12 cellular contexts compared by ENCODE assay signal in genomic region chr2:31413876-31414550, GRCh38. TPM values are rescaled to one million over a fixed set of nuclear protein-coding genes. Genes with fewer than 3 reads are reported as not detected.
A peak's percentile ranks its signal among the peaks of the same experiment; 100 is the strongest.
DNase-seq lines count a peak whose midpoint lies in the region; ATAC-seq, FAIRE-seq and TF ChIP-seq lines count a peak whose summit lies in the region.
"Had no signal": no experiment of that assay in that cellular context is flagged by ENCODE, and none has a peak within 500 bp of the region (broad histone marks: within the 10 kb centered on the region; RNA-seq: fewer than 3 reads in every experiment).

No MANE protein-coding gene starts in this region.

- no peak for TF ChIP-seq RAD21 in GM12878 (IDR thresholded peaks at IDR 0.05; ENCODE audit: insufficient read depth, low read depth, low read length)

- CTCF ChIA-PET in GM12878 (lab: Yijun Ruan, JAX) = interaction anchor here (1.4 kb wide), 1 partner anchor 12 kb away, joined by 4 read pairs; no protein-coding TSS in a partner anchor

- TF ChIP-seq POLR2A in GM12878 (IDR thresholded peaks at IDR 0.05; ENCODE audit: low read depth, low read length) = no peak
- no peak for TF ChIP-seq POLR2A in right lobe of liver (IDR thresholded peaks at IDR 0.05)

- POLR2A ChIA-PET in GM12878 (lab: Charles Lee) = no interaction called here

- H3K4me1 ChIP-seq in Karpas-422 (ENCODE audit: low read length) (peaks cover 5% of the 10 kb centered on the region; the same call in 1 of the 2 replicates), GM12878 (ENCODE audit: control insufficient read depth, insufficient read depth, low read length) (no peaks in the 10 kb centered on the region), right lobe of liver (peaks cover 0 to 34% (median 5%) of the 10 kb centered on the region in 4 donors)

- H3K9me3 ChIP-seq in Karpas-422 (ENCODE audit: low read length) (peaks cover 7% of the 10 kb centered on the region), GM12878 (replicated peaks; ENCODE audit: control insufficient read depth, insufficient read depth, low read length) (no peaks in the 10 kb centered on the region), right lobe of liver (no peaks in the 10 kb centered on the region)

- 23% methylated on average over 5 of the region's 5 CpGs for WGBS in GM12878 (ENCODE audit: insufficient coverage, insufficient replicate concordance, low lambda C conversion rate, missing lambda C conversion rate)
- 27% methylated on average over 5 of the region's 5 CpGs for WGBS in right lobe of liver (ENCODE audit: insufficient coverage, low coverage, low lambda C conversion rate, missing lambda C conversion rate)

- ATAC-seq in GM12878 = peak; percentile 81
- ATAC-seq in right lobe of liver = peak; percentile 50 to 70 (median 62)
- ATAC-seq in HG02981 (IDR thresholded peaks at IDR 0.05; ENCODE audit: unreplicated experiment) = no peak
- no peak for ATAC-seq in GM19455 (IDR thresholded peaks at IDR 0.05; ENCODE audit: unreplicated experiment)
- ATAC-seq: T-cell had no signal

- H3K4me2 ChIP-seq in Karpas-422 (ENCODE audit: low read depth, low read length, poor library complexity, severe bottlenecking) (no peak overlapping the region), GM12878 (ENCODE audit: control insufficient read depth, insufficient read depth) (no peak overlapping the region)

- no peak for FAIRE-seq in GM12878 (lab: Jason Lieb, UNC)
- FAIRE-seq: endothelial cell of umbilical vein, GM12891 had no signal

- H3K79me2 ChIP-seq in Karpas-422 (ENCODE audit: low read length) (no peaks in the 10 kb centered on the region), GM12878 (ENCODE audit: control insufficient read depth, insufficient read depth, low read length) (no peaks in the 10 kb centered on the region)

- TF ChIP-seq CTCF in GM12878 (IDR thresholded peaks at IDR 0.05 in 2 of 3, conservative IDR thresholded peaks at IDR 0.05 in 1 of 3; ENCODE audit: control insufficient read depth in 2 of 3, extremely low read depth in 1 of 3, insufficient read depth in 1 of 3, low read depth in 3 of 3, low read length in 3 of 3) = peak in 1 of 3 experiments; percentile 35; a peak in 2 of 6 replicates
- peak in 3 of 4 donors; percentile 18 to 39 (median 37) for TF ChIP-seq CTCF in right lobe of liver (IDR thresholded peaks at IDR 0.05)

- H3K27me3 ChIP-seq in Karpas-422 (ENCODE audit: low read length) (no peaks in the 10 kb centered on the region), GM12878 (replicated peaks in 1 of 2; ENCODE audit: control insufficient read depth in 2 of 2, insufficient read depth in 2 of 2, low read length in 1 of 2) (no peaks in the 10 kb centered on the region), right lobe of liver (no peaks in the 10 kb centered on the region)

- no peak for TF ChIP-seq EP300 in GM12878 (IDR thresholded peaks at IDR 0.05; ENCODE audit: borderline replicate concordance in 1 of 2, control insufficient read depth in 1 of 2, low read depth in 2 of 2, low read length in 2 of 2)

- no peak overlapping the region for H3K9ac ChIP-seq in Karpas-422 (ENCODE audit: low read length)
- H3K9ac ChIP-seq in GM12878 (ENCODE audit: control insufficient read depth, insufficient read depth, low read length) = no peak overlapping the region

- in situ Hi-C loops in GM12878 (cut with MboI) = no loop called here

- H2AFZ ChIP-seq in Karpas-422 (ENCODE audit: low read length) (no peak overlapping the region), GM12878 (ENCODE audit: control insufficient read depth, low read depth, low read length) (no peak overlapping the region)

- DNase-seq in DMS153 (lab: John Stamatoyannopoulos, UW) (peak; percentile 26), DMS153 treated with DMSO at 0.1 percent for 48 hours (lab: John Stamatoyannopoulos, UW; ENCODE audit: unreplicated experiment) (no peak), Karpas-422 (peak; percentile 50), GM12878 (ENCODE audit: low read depth, low spot score) (no peak), right lobe of liver (no peak), epidermal melanocyte (ENCODE audit: insufficient read length, low spot score) (no peak)
- DNase-seq: T-cell had no signal

- no TSS peak for BruUV-seq in GM12878 (replicated peaks; lab: Mats Ljungman, UMichigan)

- RAD21 ChIA-PET in GM12878 (lab: Charles Lee; ENCODE audit: unreplicated experiment) = no interaction called here

- SMC1A ChIA-PET in GM12878 (lab: Charles Lee; ENCODE audit: uncharacterized antibody, unreplicated experiment) = interaction anchor here (1.3 kb wide), 1 partner anchor 109 kb away, joined by 5 read pairs; no protein-coding TSS in a partner anchor

- H3K9me2 ChIP-seq in Karpas-422 (replicated peaks; ENCODE audit: insufficient read depth, low read length) = no peaks in the 10 kb centered on the region

- H3K36me3 ChIP-seq in Karpas-422 (ENCODE audit: insufficient read depth, low read length) (no peaks in the 10 kb centered on the region), GM12878 (ENCODE audit: control insufficient read depth in 2 of 2, insufficient read depth in 2 of 2, low read length in 1 of 2) (no peaks in the 10 kb centered on the region), right lobe of liver (no peaks in the 10 kb centered on the region)

- H3K4me3 ChIP-seq in Karpas-422 (ENCODE audit: low read length) (no peak overlapping the region), GM12878 (no peak overlapping the region), right lobe of liver (peak overlapping the region; percentile 30 to 59 (median 47))

- intact Hi-C loops in GM12878 (cut with micrococcal nuclease; ENCODE audit: unreplicated experiment) (loop anchor here (5.0 kb wide), 1 partner anchor 108 kb away; no protein-coding TSS in a partner anchor), right lobe of liver (cut with DNase I) (no loop called here)

- H3K27ac ChIP-seq in Karpas-422 (ENCODE audit: low read length) (no peak overlapping the region), GM12878 (ENCODE audit: control insufficient read depth, insufficient read depth) (no peak overlapping the region), right lobe of liver (peak overlapping the region; percentile 31 to 78 (median 61))

- H4K20me1 ChIP-seq in Karpas-422 (ENCODE audit: insufficient read depth, low read depth, low read length) (no peaks in the 10 kb centered on the region), GM12878 (ENCODE audit: control insufficient read depth, insufficient read depth) (no peaks in the 10 kb centered on the region)

TF ChIP-seq in GM12878, 131 proteins besides CTCF, POLR2A, EP300 and RAD21:
- TF ChIP-seq RCOR1 (conservative IDR thresholded peaks at IDR 0.05; ENCODE audit: low read depth, low read length) = no peak
- TF ChIP-seq TAF1 (IDR thresholded peaks at IDR 0.05; ENCODE audit: borderline replicate concordance, low read depth, low read length) = no peak
- TF ChIP-seq SMC3 (IDR thresholded peaks at IDR 0.05; ENCODE audit: borderline replicate concordance, low read length) = 0 out of 2 replicates have a peak, but pooled peaks have one; percentile 6
- TF ChIP-seq IRF4 (IDR thresholded peaks at IDR 0.05; ENCODE audit: low read depth, low read length) = no peak
- no peak for TF ChIP-seq RBBP5 (conservative IDR thresholded peaks at IDR 0.05)
- TF ChIP-seq HDGF (IDR thresholded peaks at IDR 0.05) = no peak
- no peak for TF ChIP-seq CEBPB (IDR thresholded peaks at IDR 0.05; ENCODE audit: borderline replicate concordance in 1 of 2, low read depth in 2 of 2, low read length in 2 of 2)

RNA-seq across cellular contexts. Expression of gene XDH, which starts 0.5 kb away (rescaled TPM):
- not detected in 2 replicates for total RNA-seq in Karpas-422 (2014; rRNA removed; shearing (Covaris generic); ENCODE audit: low replicate concordance)
- total RNA-seq in GM12878 (2013; cell fraction: nucleolus; rRNA removed) = not detected in 2 replicates
- not detected in 2 replicates for total RNA-seq in GM12878 (2014; rRNA removed)
- not detected in 2 replicates for total RNA-seq in GM12878 (2014; rRNA removed; fragmentation: Illumina TruSeq; extraction: Trizol)
- total RNA-seq in GM12878 (2021) = 0.11 TPM in 1 of 2 replicates, not detected in the other
- polyA plus RNA-seq in GM12878 (2011; ENCODE audit: low read depth) = not detected
- 0.01 TPM in 1 of 2 replicates, not detected in the other for polyA plus RNA-seq in GM12878 (2011; rRNA removed)
- polyA plus RNA-seq in GM12878 (2011; cell fraction: cytosol; rRNA removed) = not detected in 2 replicates
- not detected in 2 replicates for polyA plus RNA-seq in GM12878 (2011; cell fraction: nucleus; rRNA removed)
- polyA plus RNA-seq in GM12878 (2012) = not detected in 2 replicates
- polyA plus RNA-seq in GM12878 (2014; fragmentation: Illumina TruSeq; extraction: Trizol) = not detected in 2 replicates
- polyA plus RNA-seq in GM12878 (2014; fragmentation: Nextera tagmentation; extraction: Ambion mirVana) = not detected
- polyA plus RNA-seq in GM12878 (2014; rRNA removed) = not detected in 2 replicates
- not detected for polyA plus RNA-seq in GM12878 (2016; fragmentation: Nextera tagmentation; extraction: Ambion mirVana)
- polyA minus RNA-seq in GM12878 (2011; rRNA and poly(A)+ RNA removed) = not detected in 2 replicates
- polyA minus RNA-seq in GM12878 (2011; cell fraction: cytosol; rRNA and poly(A)+ RNA removed) = not detected in 2 replicates
- not detected in 2 replicates for polyA minus RNA-seq in GM12878 (2011; cell fraction: nucleus; rRNA and poly(A)+ RNA removed)
- 10 to 100 TPM; 26.7 to 62.0 (median 37.8) TPM for total RNA-seq in right lobe of liver
- total RNA-seq: activated T-helper 1 cell treated with anti-CD3 and anti-CD28 coated beads, Interleukin-12 subunit alpha, Interleukin-12 subunit beta, Interleukin-2, Interleukin-4 antibody, amounts not matched to agents 30 ng/mL and 10 ng/mL and 1 ng/mL, durations not matched to agents 14 hours and 24 hours and 36 hours; endothelial cell of umbilical vein had no signal
- polyA plus RNA-seq: endothelial cell of umbilical vein had no signal

Comparison
In these comparisons a context has a peak if more than half of its experiments do, and no peak if none do; other contexts are left out.
1. DNase-seq: peak in DMS153 (single experiment) and Karpas-422 (single experiment); none in DMS153 treated with DMSO at 0.1 percent for 48 hours (single experiment), GM12878 (single experiment), right lobe of liver (0 of 3) and epidermal melanocyte (single experiment).
2. H3K27ac ChIP-seq: peak in right lobe of liver (3 of 3); none in Karpas-422 (single experiment) and GM12878 (single experiment).
3. H3K4me3 ChIP-seq: peak in right lobe of liver (3 of 3); none in Karpas-422 (single experiment) and GM12878 (single experiment).
4. ATAC-seq: peak in GM12878 (single experiment) and right lobe of liver (4 of 4); none in HG02981 (single experiment) and GM19455 (single experiment).
5. RNA of gene XDH, which starts 0.5 kb away (total RNA-seq): 26.7 to 62.0 TPM in right lobe of liver; not detected in Karpas-422 and 0.11 TPM in GM12878; every median in the first group is over 10 times any median in the second.